In the genomic region with DNA sequence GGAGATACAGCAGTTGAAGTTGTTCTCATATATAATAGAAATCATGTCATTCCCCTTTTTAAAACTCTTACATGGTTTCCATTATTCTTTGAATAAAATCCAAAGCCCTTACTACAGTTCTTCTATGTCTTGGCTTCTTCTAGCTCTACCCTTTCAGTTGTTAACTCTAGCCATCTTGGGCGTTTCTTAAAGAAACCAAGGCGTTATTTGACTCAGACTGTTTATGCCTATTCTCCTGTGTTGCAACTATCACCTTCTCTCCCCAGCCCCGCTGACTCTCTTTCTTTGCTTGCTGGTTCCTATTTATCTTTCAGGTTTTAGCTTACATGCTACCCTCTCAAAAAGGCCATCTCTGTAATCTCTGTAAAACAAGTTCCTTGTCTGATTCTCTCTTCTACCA, we compare ENCODE assay signal across 24 cellular contexts. TPM values are rescaled to one million over a fixed set of nuclear protein-coding genes. Genes with fewer than 3 reads are reported as not detected.
DNase-seq lines count a peak whose midpoint lies in the region; ATAC-seq and TF ChIP-seq lines count a peak whose summit lies in the region.
"Had no signal": no experiment of that assay in that cellular context is flagged by ENCODE, and none has a peak within 500 bp of the region (broad histone marks: within the 10 kb centered on the region; RNA-seq: fewer than 3 reads in every experiment).

No MANE protein-coding gene starts in this region.

- no peak overlapping the region for H3K27ac ChIP-seq in CD4-positive, alpha-beta T cell (ENCODE audit: low read depth, low read length)
- H3K27ac ChIP-seq: body of pancreas, esophagus muscularis mucosa, lower lobe of right lung, ovary, upper lobe of right lung had no signal

- CTCF ChIA-PET in CD4-positive, alpha-beta T cell (lab: Charles Lee) = interaction anchor here (1.0 to 2.6 kb wide), 2 partner anchors 24 to 29 kb away, joined by 3 to 17 read pairs; no protein-coding TSS in a partner anchor
- CTCF ChIA-PET in activated B cell treated with CpG ODN at 0.5 μM for 24 hours (lab: Charles Lee) = interaction anchor here (0.6 to 2.9 kb wide), 6 partner anchors 24 to 799 kb away, joined by 3 to 14 read pairs (median 4); no protein-coding TSS in a partner anchor

- H3K9me3 Mint-ChIP-seq in CD4-positive, alpha-beta T cell = no peaks in the 10 kb centered on the region
- H3K9me3 Mint-ChIP-seq in activated B cell treated with CpG ODN at 0.5 μM for 24 hours = no peaks in the 10 kb centered on the region
- H3K9me3 Mint-ChIP-seq in naive thymus-derived CD8-positive, alpha-beta T cell = peaks cover 0 to 1% (median 0%) of the 10 kb centered on the region in 9 donors

- peaks cover 21% of the 10 kb centered on the region for H3K36me3 Mint-ChIP-seq in CD4-positive, alpha-beta T cell (ENCODE audit: low read depth)
- peaks cover 12% of the 10 kb centered on the region for H3K36me3 Mint-ChIP-seq in activated B cell treated with CpG ODN at 0.5 μM for 24 hours (ENCODE audit: low read depth)
- peaks cover 0 to 30% (median under 1%) of the 10 kb centered on the region in 3 donors for H3K36me3 Mint-ChIP-seq in naive thymus-derived CD8-positive, alpha-beta T cell

- peak overlapping the region; percentile 5 for H3K4me3 Mint-ChIP-seq in CD4-positive, alpha-beta T cell
- H3K4me3 Mint-ChIP-seq in activated B cell treated with CpG ODN at 0.5 μM for 24 hours = no peak overlapping the region
- H3K4me3 Mint-ChIP-seq in naive thymus-derived CD8-positive, alpha-beta T cell = peak overlapping the region in 8 of 10 donors; percentile 3 to 53 (median 44)

- no peak for TF ChIP-seq CTCF in CD4-positive, alpha-beta T cell (IDR thresholded peaks at IDR 0.05)
- no peak for TF ChIP-seq CTCF in activated B cell treated with CpG ODN at 0.5 μM for 24 hours (IDR thresholded peaks at IDR 0.05)

- H3K4me1 Mint-ChIP-seq in CD4-positive, alpha-beta T cell (ENCODE audit: low read depth) = peaks cover 95% of the 10 kb centered on the region
- H3K4me1 Mint-ChIP-seq in activated B cell treated with CpG ODN at 0.5 μM for 24 hours = peaks cover 88% of the 10 kb centered on the region
- H3K4me1 Mint-ChIP-seq in naive thymus-derived CD8-positive, alpha-beta T cell = peaks cover 41 to 99% (median 85%) of the 10 kb centered on the region in 4 donors

- no peaks in the 10 kb centered on the region for H3K27me3 ChIP-seq in CD4-positive, alpha-beta T cell (ENCODE audit: control insufficient read depth, insufficient read depth, low read length)
- H3K27me3 ChIP-seq: BE2C, body of pancreas, esophagus muscularis mucosa, ovary, spleen, upper lobe of right lung had no signal

- ATAC-seq in activated CD4-positive, CD25-positive, alpha-beta regulatory T cell treated with anti-CD3 and anti-CD28 coated beads, Interleukin-2, amount 50 U/mL, for 24 hours = peak; percentile 53 to 54
- no peak for ATAC-seq in CD4-positive, alpha-beta T cell (ENCODE audit: poor library complexity)
- no peak for ATAC-seq in activated B cell treated with CpG ODN at 0.5 μM for 24 hours (ENCODE audit: low read depth)
- no peak for ATAC-seq in naive thymus-derived CD8-positive, alpha-beta T cell
- no peak for ATAC-seq in SK-N-SH treated with all-trans-retinoic acid at 6 μM for 48 hours
- ATAC-seq: body of pancreas, lower lobe of right lung, upper lobe of right lung had no signal

- no peaks in the 10 kb centered on the region for H3K9me3 ChIP-seq in CD4-positive, alpha-beta T cell (ENCODE audit: control insufficient read depth, low read length)
- H3K9me3 ChIP-seq: BE2C, body of pancreas, esophagus muscularis mucosa, lower lobe of right lung, ovary, SK-N-SH, spleen, upper lobe of right lung had no signal

- DNase-seq in activated CD4-positive, CD25-positive, alpha-beta regulatory T cell treated with anti-CD3 and anti-CD28 coated beads, Interleukin-2, amount 50 U/mL, for 72 hours = no peak
- no peak for DNase-seq in CD4-positive, alpha-beta T cell
- DNase-seq in activated B cell treated with CpG ODN at 0.5 μM for 24 hours (no peak), DMS 273 treated with DMSO at 0.1 percent for 48 hours (lab: John Stamatoyannopoulos, UW) (no peak), SKM-1 (lab: John Stamatoyannopoulos, UW; ENCODE audit: unreplicated experiment) (no peak)
- DNase-seq in naive thymus-derived CD8-positive, alpha-beta T cell = no peak
- DNase-seq: BE2C; body of pancreas; GOT3; Kasumi-1; kidney; lower lobe of right lung; NCI-H1092; NCI-H1930; NCI-H226; NCI-H748 treated with DMSO at 0.1 percent for 48 hours; ovary; SK-N-SH; spleen; stimulated activated CD4-positive, alpha-beta T cell treated with anti-CD3 and anti-CD28 coated beads, Interleukin-4, amount 100 ng/mL, for 24 hours; upper lobe of right lung had no signal

- intact Hi-C loops in CD4-positive, alpha-beta T cell (cut with DNase I, micrococcal nuclease) = no loop called here
- intact Hi-C loops in activated B cell treated with CpG ODN at 0.5 μM for 24 hours (cut with micrococcal nuclease) = loop anchor here (2.0 kb wide), 2 partner anchors 33 to 53 kb away; partner anchors contain the start of gene NFATC3

- H3K27me3 Mint-ChIP-seq in CD4-positive, alpha-beta T cell = no peaks in the 10 kb centered on the region
- H3K27me3 Mint-ChIP-seq in activated B cell treated with CpG ODN at 0.5 μM for 24 hours = no peaks in the 10 kb centered on the region
- no peaks in the 10 kb centered on the region for H3K27me3 Mint-ChIP-seq in naive thymus-derived CD8-positive, alpha-beta T cell

- POLR2A ChIA-PET in CD4-positive, alpha-beta T cell (lab: Charles Lee) = interaction anchor here (1.2 kb wide), 1 partner anchor 10 kb away, joined by 4 read pairs; no protein-coding TSS in a partner anchor
- POLR2A ChIA-PET in activated B cell treated with CpG ODN at 0.5 μM for 24 hours (lab: Charles Lee) = interaction anchor here (1.2 to 3.1 kb wide), 3 partner anchors 21 to 44 kb away, joined by 3 to 22 read pairs (median 4); partner anchors contain the start of gene NFATC3
- POLR2A ChIA-PET in naive thymus-derived CD8-positive, alpha-beta T cell (lab: Charles Lee) = interaction anchor here (1.6 kb wide), 1 partner anchor 14 kb away, joined by 3 read pairs; no protein-coding TSS in a partner anchor

- peak overlapping the region; percentile 52 for H3K27ac Mint-ChIP-seq in CD4-positive, alpha-beta T cell
- peak overlapping the region; percentile 64 for H3K27ac Mint-ChIP-seq in activated B cell treated with CpG ODN at 0.5 μM for 24 hours
- H3K27ac Mint-ChIP-seq in naive thymus-derived CD8-positive, alpha-beta T cell = peak overlapping the region in 9 of 10 donors; percentile 16 to 92 (median 78)

TF ChIP-seq in SK-N-SH treated with all-trans-retinoic acid at 6 μM for 48 hours, 23 proteins besides CTCF, POLR2A, EP300 and RAD21 (continues in another document):
- TF ChIP-seq RARB (CRISPR knock-in tag; IDR thresholded peaks at IDR 0.05) = no peak
- no peak for TF ChIP-seq ZFP3 (CRISPR knock-in tag; IDR thresholded peaks at IDR 0.05)
- TF ChIP-seq TOX (CRISPR knock-in tag; IDR thresholded peaks at IDR 0.05; ENCODE audit: borderline replicate concordance) = no peak
- TF ChIP-seq ZFP30 (CRISPR knock-in tag; IDR thresholded peaks at IDR 0.05) = no peak
- TF ChIP-seq, protein P1, sequence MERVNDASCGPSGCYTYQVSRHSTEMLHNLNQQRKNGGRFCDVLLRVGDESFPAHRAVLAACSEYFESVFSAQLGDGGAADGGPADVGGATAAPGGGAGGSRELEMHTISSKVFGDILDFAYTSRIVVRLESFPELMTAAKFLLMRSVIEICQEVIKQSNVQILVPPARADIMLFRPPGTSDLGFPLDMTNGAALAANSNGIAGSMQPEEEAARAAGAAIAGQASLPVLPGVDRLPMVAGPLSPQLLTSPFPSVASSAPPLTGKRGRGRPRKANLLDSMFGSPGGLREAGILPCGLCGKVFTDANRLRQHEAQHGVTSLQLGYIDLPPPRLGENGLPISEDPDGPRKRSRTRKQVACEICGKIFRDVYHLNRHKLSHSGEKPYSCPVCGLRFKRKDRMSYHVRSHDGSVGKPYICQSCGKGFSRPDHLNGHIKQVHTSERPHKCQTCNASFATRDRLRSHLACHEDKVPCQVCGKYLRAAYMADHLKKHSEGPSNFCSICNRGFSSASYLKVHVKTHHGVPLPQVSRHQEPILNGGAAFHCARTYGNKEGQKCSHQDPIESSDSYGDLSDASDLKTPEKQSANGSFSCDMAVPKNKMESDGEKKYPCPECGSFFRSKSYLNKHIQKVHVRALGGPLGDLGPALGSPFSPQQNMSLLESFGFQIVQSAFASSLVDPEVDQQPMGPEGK (CRISPR knock-in tag; IDR thresholded peaks at IDR 0.05; ENCODE audit: borderline replicate concordance) = no peak
- no peak for TF ChIP-seq OSR1 (CRISPR knock-in tag; IDR thresholded peaks at IDR 0.05)
- no peak for TF ChIP-seq ZNF565 (CRISPR knock-in tag; conservative IDR thresholded peaks at IDR 0.05; ENCODE audit: low read depth)
- TF ChIP-seq BACH2 (CRISPR knock-in tag; IDR thresholded peaks at IDR 0.05; ENCODE audit: borderline replicate concordance) = no peak
- TF ChIP-seq, protein P2, sequence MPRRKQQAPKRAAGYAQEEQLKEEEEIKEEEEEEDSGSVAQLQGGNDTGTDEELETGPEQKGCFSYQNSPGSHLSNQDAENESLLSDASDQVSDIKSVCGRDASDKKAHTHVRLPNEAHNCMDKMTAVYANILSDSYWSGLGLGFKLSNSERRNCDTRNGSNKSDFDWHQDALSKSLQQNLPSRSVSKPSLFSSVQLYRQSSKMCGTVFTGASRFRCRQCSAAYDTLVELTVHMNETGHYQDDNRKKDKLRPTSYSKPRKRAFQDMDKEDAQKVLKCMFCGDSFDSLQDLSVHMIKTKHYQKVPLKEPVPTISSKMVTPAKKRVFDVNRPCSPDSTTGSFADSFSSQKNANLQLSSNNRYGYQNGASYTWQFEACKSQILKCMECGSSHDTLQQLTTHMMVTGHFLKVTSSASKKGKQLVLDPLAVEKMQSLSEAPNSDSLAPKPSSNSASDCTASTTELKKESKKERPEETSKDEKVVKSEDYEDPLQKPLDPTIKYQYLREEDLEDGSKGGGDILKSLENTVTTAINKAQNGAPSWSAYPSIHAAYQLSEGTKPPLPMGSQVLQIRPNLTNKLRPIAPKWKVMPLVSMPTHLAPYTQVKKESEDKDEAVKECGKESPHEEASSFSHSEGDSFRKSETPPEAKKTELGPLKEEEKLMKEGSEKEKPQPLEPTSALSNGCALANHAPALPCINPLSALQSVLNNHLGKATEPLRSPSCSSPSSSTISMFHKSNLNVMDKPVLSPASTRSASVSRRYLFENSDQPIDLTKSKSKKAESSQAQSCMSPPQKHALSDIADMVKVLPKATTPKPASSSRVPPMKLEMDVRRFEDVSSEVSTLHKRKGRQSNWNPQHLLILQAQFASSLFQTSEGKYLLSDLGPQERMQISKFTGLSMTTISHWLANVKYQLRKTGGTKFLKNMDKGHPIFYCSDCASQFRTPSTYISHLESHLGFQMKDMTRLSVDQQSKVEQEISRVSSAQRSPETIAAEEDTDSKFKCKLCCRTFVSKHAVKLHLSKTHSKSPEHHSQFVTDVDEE (CRISPR knock-in tag; IDR thresholded peaks at IDR 0.05) = no peak

RNA-seq across cellular contexts. Expression of gene NFATC3, which starts 32.7 kb away (rescaled TPM):
- 10 to 100 TPM; 84.8 to 94.4 TPM for total RNA-seq in CD4-positive, alpha-beta T cell
- total RNA-seq in activated B cell treated with CpG ODN at 0.5 μM for 24 hours = 64.8 and 72.0 TPM in 2 replicates
- 100 to 1,000 TPM; 156 to 162 TPM for total RNA-seq in naive thymus-derived CD8-positive, alpha-beta T cell
- polyA plus RNA-seq in naive thymus-derived CD8-positive, alpha-beta T cell = 100 to 1,000 TPM in 1 of 3 donors, 10 to 100 TPM in 2; 85.2 to 102 (median 86.6) TPM

Comparison
In these comparisons a context has a peak if more than half of its experiments do, and no peak if none do; other contexts are left out.
1. ATAC-seq: peak in activated CD4-positive, CD25-positive, alpha-beta regulatory T cell treated with anti-CD3 and anti-CD28 coated beads, Interleukin-2, amount 50 U/mL, for 24 hours (2 of 2); none in CD4-positive, alpha-beta T cell (single experiment), activated B cell treated with CpG ODN at 0.5 μM for 24 hours (single experiment), naive thymus-derived CD8-positive, alpha-beta T cell (0 of 2) and SK-N-SH treated with all-trans-retinoic acid at 6 μM for 48 hours (single experiment).
2. Peak in every context shown above with its lines, with median percentiles within 50 percentile points of each other: H3K27ac Mint-ChIP-seq.